1 cellular context compared by ENCODE assay signal in genomic region chr7:81299711-81300110, GRCh38.
TF ChIP-seq lines count a peak whose summit lies in the region.

No MANE protein-coding gene starts in this region.

TF ChIP-seq in IMR-90, 13 proteins besides CTCF, POLR2A, EP300 and RAD21:
- no peak for TF ChIP-seq RCOR1 (IDR thresholded peaks at IDR 0.05; ENCODE audit: insufficient replicate concordance, low read length)
- TF ChIP-seq NFE2L2 (IDR thresholded peaks at IDR 0.05; ENCODE audit: low read depth, low read length) = no peak
- TF ChIP-seq SMC3 (IDR thresholded peaks at IDR 0.05; ENCODE audit: low read depth, low read length) = no peak
- no peak for TF ChIP-seq MXI1 (IDR thresholded peaks at IDR 0.05; ENCODE audit: borderline replicate concordance, low read depth, low read length)
- TF ChIP-seq ELK1 (IDR thresholded peaks at IDR 0.05; ENCODE audit: borderline replicate concordance, low read depth, low read length) = no peak
- TF ChIP-seq CEBPB (IDR thresholded peaks at IDR 0.05; ENCODE audit: low read depth, low read length) = no peak
TF ChIP-seq in IMR-90: peak in this region for 0.
